In the genomic region with DNA sequence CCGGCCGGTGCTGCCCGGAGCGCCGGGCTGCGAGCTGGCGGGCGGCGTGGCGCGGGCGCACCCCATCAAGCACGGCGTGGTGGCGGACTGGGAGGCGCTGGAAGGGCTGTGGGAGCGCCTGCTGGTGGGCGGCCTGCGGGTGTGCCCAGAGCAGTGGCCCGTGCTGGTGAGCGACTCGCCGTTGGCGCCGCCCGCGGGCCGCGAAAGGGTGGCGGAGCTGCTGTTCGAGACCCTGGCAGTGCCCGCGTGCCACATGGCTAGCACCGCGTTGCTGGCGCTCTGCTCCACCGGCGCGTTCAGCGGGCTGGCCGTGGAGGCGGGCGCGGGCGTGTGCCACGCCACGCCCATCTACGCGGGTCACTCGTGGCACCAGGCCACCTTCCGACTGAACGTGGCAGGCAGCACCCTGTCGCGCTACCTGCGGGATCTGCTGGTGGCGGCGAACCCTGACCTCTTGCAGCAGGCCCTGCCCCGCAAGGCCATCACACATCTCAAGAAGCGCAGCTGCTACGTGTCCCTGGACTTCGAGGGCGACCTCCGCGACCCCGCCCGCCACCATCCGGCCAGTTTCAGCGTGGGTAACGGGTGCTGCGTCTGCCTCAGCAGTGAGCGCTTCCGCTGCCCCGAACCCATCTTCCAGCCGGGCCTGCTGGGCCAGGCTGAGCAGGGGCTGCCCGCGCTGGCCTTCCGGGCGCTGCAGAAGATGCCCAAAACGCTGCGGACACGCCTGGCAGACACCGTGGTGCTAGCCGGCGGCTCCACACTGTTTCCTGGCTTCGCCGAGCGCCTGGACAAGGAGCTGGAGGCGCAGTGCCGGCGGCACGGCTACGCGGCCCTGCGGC, we compare ENCODE assay signal across 1 cellular context.
A peak's percentile ranks its signal among the peaks of the same experiment; 100 is the strongest.
TF ChIP-seq lines count a peak whose summit lies in the region.

No MANE protein-coding gene starts in this region.

TF ChIP-seq in K562, 482 proteins besides CTCF, POLR2A, EP300 and RAD21 (continues in another document):
- no peak for TF ChIP-seq NCOR1 (IDR thresholded peaks at IDR 0.05)
- no peak for TF ChIP-seq ZNF764 (CRISPR knock-in tag; IDR thresholded peaks at IDR 0.05; ENCODE audit: low read depth)
- TF ChIP-seq ZNF583 (CRISPR knock-in tag; IDR thresholded peaks at IDR 0.05) = no peak
- TF ChIP-seq LCOR (CRISPR knock-in tag; IDR thresholded peaks at IDR 0.05) = no peak
- TF ChIP-seq, protein P1, sequence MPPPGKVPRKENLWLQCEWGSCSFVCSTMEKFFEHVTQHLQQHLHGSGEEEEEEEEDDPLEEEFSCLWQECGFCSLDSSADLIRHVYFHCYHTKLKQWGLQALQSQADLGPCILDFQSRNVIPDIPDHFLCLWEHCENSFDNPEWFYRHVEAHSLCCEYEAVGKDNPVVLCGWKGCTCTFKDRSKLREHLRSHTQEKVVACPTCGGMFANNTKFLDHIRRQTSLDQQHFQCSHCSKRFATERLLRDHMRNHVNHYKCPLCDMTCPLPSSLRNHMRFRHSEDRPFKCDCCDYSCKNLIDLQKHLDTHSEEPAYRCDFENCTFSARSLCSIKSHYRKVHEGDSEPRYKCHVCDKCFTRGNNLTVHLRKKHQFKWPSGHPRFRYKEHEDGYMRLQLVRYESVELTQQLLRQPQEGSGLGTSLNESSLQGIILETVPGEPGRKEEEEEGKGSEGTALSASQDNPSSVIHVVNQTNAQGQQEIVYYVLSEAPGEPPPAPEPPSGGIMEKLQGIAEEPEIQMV (tag; conservative IDR thresholded peaks at IDR 0.05; ENCODE audit: low read depth) = no peak
- no peak for TF ChIP-seq POU5F1 (IDR thresholded peaks at IDR 0.05; ENCODE audit: borderline replicate concordance, low read depth, low read length, partially characterized antibody)
- TF ChIP-seq, protein P2, sequence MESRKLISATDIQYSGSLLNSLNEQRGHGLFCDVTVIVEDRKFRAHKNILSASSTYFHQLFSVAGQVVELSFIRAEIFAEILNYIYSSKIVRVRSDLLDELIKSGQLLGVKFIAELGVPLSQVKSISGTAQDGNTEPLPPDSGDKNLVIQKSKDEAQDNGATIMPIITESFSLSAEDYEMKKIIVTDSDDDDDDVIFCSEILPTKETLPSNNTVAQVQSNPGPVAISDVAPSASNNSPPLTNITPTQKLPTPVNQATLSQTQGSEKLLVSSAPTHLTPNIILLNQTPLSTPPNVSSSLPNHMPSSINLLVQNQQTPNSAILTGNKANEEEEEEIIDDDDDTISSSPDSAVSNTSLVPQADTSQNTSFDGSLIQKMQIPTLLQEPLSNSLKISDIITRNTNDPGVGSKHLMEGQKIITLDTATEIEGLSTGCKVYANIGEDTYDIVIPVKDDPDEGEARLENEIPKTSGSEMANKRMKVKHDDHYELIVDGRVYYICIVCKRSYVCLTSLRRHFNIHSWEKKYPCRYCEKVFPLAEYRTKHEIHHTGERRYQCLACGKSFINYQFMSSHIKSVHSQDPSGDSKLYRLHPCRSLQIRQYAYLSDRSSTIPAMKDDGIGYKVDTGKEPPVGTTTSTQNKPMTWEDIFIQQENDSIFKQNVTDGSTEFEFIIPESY (CRISPR knock-in tag; IDR thresholded peaks at IDR 0.05) = peak; percentile 100
- no peak for TF ChIP-seq CREM (IDR thresholded peaks at IDR 0.05; ENCODE audit: low read depth)
- TF ChIP-seq FIP1L1 (IDR thresholded peaks at IDR 0.05; ENCODE audit: low read depth, low read length, poor library complexity, severe bottlenecking) = peak; percentile 25
- TF ChIP-seq, protein P3, sequence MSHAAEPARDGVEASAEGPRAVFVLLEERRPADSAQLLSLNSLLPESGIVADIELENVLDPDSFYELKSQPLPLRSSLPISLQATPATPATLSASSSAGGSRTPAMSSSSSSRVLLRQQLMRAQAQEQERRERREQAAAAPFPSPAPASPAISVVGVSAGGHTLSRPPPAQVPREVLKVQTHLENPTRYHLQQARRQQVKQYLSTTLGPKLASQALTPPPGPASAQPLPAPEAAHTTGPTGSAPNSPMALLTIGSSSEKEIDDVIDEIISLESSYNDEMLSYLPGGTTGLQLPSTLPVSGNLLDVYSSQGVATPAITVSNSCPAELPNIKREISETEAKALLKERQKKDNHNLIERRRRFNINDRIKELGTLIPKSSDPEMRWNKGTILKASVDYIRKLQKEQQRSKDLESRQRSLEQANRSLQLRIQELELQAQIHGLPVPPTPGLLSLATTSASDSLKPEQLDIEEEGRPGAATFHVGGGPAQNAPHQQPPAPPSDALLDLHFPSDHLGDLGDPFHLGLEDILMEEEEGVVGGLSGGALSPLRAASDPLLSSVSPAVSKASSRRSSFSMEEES (CRISPR knock-in tag; IDR thresholded peaks at IDR 0.05) = no peak
- TF ChIP-seq SIN3B (IDR thresholded peaks at IDR 0.05; ENCODE audit: low read depth) = 0 out of 2 replicates have a peak, but pooled peaks have one; percentile 16
- no peak for TF ChIP-seq FOXJ3 (CRISPR knock-in tag; IDR thresholded peaks at IDR 0.05)
- no peak for TF ChIP-seq ATF4 (CRISPR knock-in tag; IDR thresholded peaks at IDR 0.05)
- no peak for TF ChIP-seq RFX5 (IDR thresholded peaks at IDR 0.05; ENCODE audit: low read depth, low read length)
- TF ChIP-seq ATF3 (IDR thresholded peaks at IDR 0.05) = peak; percentile 63
- no peak for TF ChIP-seq ATF3 (CRISPR knock-in tag; conservative IDR thresholded peaks at IDR 0.05)
- no peak for TF ChIP-seq ZNF830 (CRISPR knock-in tag; IDR thresholded peaks at IDR 0.05)
- no peak for TF ChIP-seq SMAD2 (IDR thresholded peaks at IDR 0.05; ENCODE audit: low read depth, low read length)
- TF ChIP-seq CEBPG (CRISPR knock-in tag; IDR thresholded peaks at IDR 0.05) = no peak
- TF ChIP-seq CEBPG (tag; conservative IDR thresholded peaks at IDR 0.05 in 1 of 2, IDR thresholded peaks at IDR 0.05 in 1 of 2) = no peak
- TF ChIP-seq MBD1 (CRISPR knock-in tag; IDR thresholded peaks at IDR 0.05) = no peak
- no peak for TF ChIP-seq NFRKB (IDR thresholded peaks at IDR 0.05; ENCODE audit: low read depth)
- TF ChIP-seq SAP30 (IDR thresholded peaks at IDR 0.05; ENCODE audit: borderline replicate concordance, insufficient read depth, low read depth, low read length, poor library complexity, severe bottlenecking) = no peak
- no peak for TF ChIP-seq ZNF707 (CRISPR knock-in tag; conservative IDR thresholded peaks at IDR 0.05)
- TF ChIP-seq PPARD (CRISPR knock-in tag; IDR thresholded peaks at IDR 0.05) = no peak
- TF ChIP-seq ZNF347 (CRISPR knock-in tag; IDR thresholded peaks at IDR 0.05; ENCODE audit: low read depth) = no peak
- TF ChIP-seq U2AF1 (optimal IDR thresholded peaks at IDR 0.05; ENCODE audit: low read depth, low read length) = peak; percentile 55
- 0 out of 2 replicates have a peak, but pooled peaks have one; percentile 43 for TF ChIP-seq TGIF2 (CRISPR knock-in tag; IDR thresholded peaks at IDR 0.05)
- no peak for TF ChIP-seq SLC30A9 (CRISPR knock-in tag; IDR thresholded peaks at IDR 0.05)
- TF ChIP-seq, protein P4, sequence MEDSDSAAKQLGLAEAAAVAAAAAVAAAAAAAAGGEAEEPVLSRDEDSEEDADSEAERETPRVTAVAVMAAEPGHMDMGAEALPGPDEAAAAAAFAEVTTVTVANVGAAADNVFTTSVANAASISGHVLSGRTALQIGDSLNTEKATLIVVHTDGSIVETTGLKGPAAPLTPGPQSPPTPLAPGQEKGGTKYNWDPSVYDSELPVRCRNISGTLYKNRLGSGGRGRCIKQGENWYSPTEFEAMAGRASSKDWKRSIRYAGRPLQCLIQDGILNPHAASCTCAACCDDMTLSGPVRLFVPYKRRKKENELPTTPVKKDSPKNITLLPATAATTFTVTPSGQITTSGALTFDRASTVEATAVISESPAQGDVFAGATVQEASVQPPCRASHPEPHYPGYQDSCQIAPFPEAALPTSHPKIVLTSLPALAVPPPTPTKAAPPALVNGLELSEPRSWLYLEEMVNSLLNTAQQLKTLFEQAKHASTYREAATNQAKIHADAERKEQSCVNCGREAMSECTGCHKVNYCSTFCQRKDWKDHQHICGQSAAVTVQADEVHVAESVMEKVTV (CRISPR knock-in tag; IDR thresholded peaks at IDR 0.05) = no peak
- TF ChIP-seq HMGN3 (IDR thresholded peaks at IDR 0.05; ENCODE audit: borderline replicate concordance, extremely low read depth, insufficient read length, low read depth, low read length) = no peak
- TF ChIP-seq DACH1 (IDR thresholded peaks at IDR 0.05; ENCODE audit: partially characterized antibody) = no peak
- TF ChIP-seq, protein P5, sequence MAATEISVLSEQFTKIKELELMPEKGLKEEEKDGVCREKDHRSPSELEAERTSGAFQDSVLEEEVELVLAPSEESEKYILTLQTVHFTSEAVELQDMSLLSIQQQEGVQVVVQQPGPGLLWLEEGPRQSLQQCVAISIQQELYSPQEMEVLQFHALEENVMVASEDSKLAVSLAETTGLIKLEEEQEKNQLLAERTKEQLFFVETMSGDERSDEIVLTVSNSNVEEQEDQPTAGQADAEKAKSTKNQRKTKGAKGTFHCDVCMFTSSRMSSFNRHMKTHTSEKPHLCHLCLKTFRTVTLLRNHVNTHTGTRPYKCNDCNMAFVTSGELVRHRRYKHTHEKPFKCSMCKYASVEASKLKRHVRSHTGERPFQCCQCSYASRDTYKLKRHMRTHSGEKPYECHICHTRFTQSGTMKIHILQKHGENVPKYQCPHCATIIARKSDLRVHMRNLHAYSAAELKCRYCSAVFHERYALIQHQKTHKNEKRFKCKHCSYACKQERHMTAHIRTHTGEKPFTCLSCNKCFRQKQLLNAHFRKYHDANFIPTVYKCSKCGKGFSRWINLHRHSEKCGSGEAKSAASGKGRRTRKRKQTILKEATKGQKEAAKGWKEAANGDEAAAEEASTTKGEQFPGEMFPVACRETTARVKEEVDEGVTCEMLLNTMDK (IDR thresholded peaks at IDR 0.05; ENCODE audit: borderline replicate concordance, insufficient read depth, low read depth, low read length, poor library complexity, severe bottlenecking) = no peak
- no peak for TF ChIP-seq MAZ (CRISPR knock-in tag; conservative IDR thresholded peaks at IDR 0.05 in 1 of 2, IDR thresholded peaks at IDR 0.05 in 1 of 2)
- TF ChIP-seq JUND (IDR thresholded peaks at IDR 0.05; ENCODE audit: borderline replicate concordance, low read depth, low read length) = no peak
- no peak for TF ChIP-seq JUND (tag; IDR thresholded peaks at IDR 0.05; ENCODE audit: borderline replicate concordance, low read depth, low read length)
- TF ChIP-seq, protein P6, sequence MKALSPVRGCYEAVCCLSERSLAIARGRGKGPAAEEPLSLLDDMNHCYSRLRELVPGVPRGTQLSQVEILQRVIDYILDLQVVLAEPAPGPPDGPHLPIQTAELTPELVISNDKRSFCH (CRISPR knock-in tag; IDR thresholded peaks at IDR 0.05) = no peak
- TF ChIP-seq, protein P6 (tag; IDR thresholded peaks at IDR 0.05) = no peak
- no peak for TF ChIP-seq EZH2 (IDR thresholded peaks at IDR 0.05; ENCODE audit: borderline replicate concordance, low read depth, low read length)
- no peak for TF ChIP-seq ARHGAP35 (IDR thresholded peaks at IDR 0.05; ENCODE audit: partially characterized antibody)
- TF ChIP-seq ZNF77 (CRISPR knock-in tag; IDR thresholded peaks at IDR 0.05) = no peak
- TF ChIP-seq PREB (CRISPR knock-in tag; IDR thresholded peaks at IDR 0.05) = no peak
- TF ChIP-seq RAD51 (IDR thresholded peaks at IDR 0.05; ENCODE audit: borderline replicate concordance, low read depth) = peak; percentile 14; the same call in 1 of the 2 replicates
- TF ChIP-seq NR2C1 (IDR thresholded peaks at IDR 0.05) = no peak
- TF ChIP-seq NR2C1 (tag; IDR thresholded peaks at IDR 0.05) = no peak
- TF ChIP-seq E2F3 (CRISPR knock-in tag; IDR thresholded peaks at IDR 0.05) = no peak
- no peak for TF ChIP-seq BCL6 (CRISPR knock-in tag; IDR thresholded peaks at IDR 0.05)
- no peak for TF ChIP-seq ZNF507 (tag; conservative IDR thresholded peaks at IDR 0.05)
- TF ChIP-seq, protein P7, sequence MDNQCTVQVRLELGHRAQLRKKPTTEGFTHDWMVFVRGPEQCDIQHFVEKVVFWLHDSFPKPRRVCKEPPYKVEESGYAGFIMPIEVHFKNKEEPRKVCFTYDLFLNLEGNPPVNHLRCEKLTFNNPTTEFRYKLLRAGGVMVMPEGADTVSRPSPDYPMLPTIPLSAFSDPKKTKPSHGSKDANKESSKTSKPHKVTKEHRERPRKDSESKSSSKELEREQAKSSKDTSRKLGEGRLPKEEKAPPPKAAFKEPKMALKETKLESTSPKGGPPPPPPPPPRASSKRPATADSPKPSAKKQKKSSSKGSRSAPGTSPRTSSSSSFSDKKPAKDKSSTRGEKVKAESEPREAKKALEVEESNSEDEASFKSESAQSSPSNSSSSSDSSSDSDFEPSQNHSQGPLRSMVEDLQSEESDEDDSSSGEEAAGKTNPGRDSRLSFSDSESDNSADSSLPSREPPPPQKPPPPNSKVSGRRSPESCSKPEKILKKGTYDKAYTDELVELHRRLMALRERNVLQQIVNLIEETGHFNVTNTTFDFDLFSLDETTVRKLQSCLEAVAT (IDR thresholded peaks at IDR 0.05) = peak in 1 of 2 experiments; percentile 43; a peak in 1 of 4 replicates
